23 cellular contexts compared by ENCODE assay signal in the genomic region with DNA sequence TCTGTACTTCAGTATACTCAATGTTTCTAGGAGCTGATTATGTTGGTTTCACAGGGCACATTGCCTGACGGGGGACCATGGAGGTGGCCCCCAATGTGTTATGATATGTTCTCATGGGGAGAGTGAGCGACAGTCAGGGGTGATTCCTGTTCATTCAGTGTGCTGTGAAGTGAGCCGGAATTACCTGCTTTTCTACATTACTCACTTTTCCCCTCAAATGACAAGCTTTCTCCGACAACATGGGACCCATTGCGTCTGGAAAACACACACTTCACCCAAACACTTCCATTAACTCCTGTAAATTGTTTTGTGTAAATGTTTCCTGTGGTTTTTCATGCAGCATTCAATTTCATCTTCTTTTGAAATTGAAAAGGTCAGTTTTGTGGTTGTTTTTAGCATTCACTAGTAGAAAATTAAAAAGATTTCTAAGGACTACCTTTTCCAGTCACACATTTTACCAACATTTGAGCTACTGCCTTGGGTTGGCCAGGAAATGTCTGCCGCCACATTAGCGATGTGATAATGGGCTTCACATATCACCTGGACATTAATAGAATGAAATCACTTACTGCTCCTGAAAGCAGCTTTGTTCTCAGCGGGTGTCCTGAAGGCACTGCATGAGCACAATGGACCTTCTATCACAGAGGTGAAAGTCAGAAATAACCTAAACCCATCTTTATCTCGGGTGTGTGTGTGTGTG.
DNase-seq lines count a peak whose midpoint lies in the region; ATAC-seq, FAIRE-seq and TF ChIP-seq lines count a peak whose summit lies in the region.
"Had no signal": no experiment of that assay in that cellular context is flagged by ENCODE, and none has a peak within 500 bp of the region (broad histone marks: within the 10 kb centered on the region; RNA-seq: fewer than 3 reads in every experiment).

No MANE protein-coding gene starts in this region.

- H3K9me2 ChIP-seq in GM23338 (ENCODE audit: insufficient read depth) (no peaks in the 10 kb centered on the region), hepatocyte (replicated peaks; ENCODE audit: insufficient read depth) (no peaks in the 10 kb centered on the region)

- H3K27me3 Mint-ChIP-seq in GM23338 (ENCODE audit: insufficient read depth, low read depth, poor library complexity) = peaks cover 2% of the 10 kb centered on the region

- no peaks in the 10 kb centered on the region for H3K9me3 ChIP-seq in hepatocyte (ENCODE audit: low read depth)
- H3K9me3 ChIP-seq: psoas muscle, vagina had no signal

- H3K79me2 ChIP-seq in GM23338 (replicated peaks; ENCODE audit: insufficient read depth) (no peaks in the 10 kb centered on the region), hepatocyte (no peaks in the 10 kb centered on the region)

- H3K4me2 ChIP-seq in GM23338 (peak overlapping the region; percentile 39; the same call in 1 of the 2 replicates), hepatocyte (no peak overlapping the region)
- H3K4me2 ChIP-seq: KMS-11 had no signal

- ATAC-seq in GM23338 = no peak; the same call in 1 of the 3 replicates
- ATAC-seq in HG02798 (IDR thresholded peaks at IDR 0.05; ENCODE audit: poor library complexity, unreplicated experiment) = no peak
- ATAC-seq: natural killer cell treated with Interleukin-12 subunit alpha and Interleukin-12 subunit beta and Interleukin-15 and Interleukin-18, amount 100 ng/mL, for 72 hours; psoas muscle; T-cell had no signal

- H3K27ac Mint-ChIP-seq in GM23338 = no peak overlapping the region
- H3K27ac Mint-ChIP-seq: natural killer cell treated with Interleukin-12 subunit alpha and Interleukin-12 subunit beta and Interleukin-15 and Interleukin-18, amount 100 ng/mL, for 72 hours; T-cell had no signal

- H3K4me1 ChIP-seq in GM23338 (ENCODE audit: insufficient read depth) (peaks cover 19% of the 10 kb centered on the region), hepatocyte (ENCODE audit: insufficient read depth) (no peaks in the 10 kb centered on the region)
- H3K4me1 ChIP-seq: psoas muscle had no signal

- peaks cover 40% of the 10 kb centered on the region for H3K4me1 Mint-ChIP-seq in GM23338
- H3K4me1 Mint-ChIP-seq: T-cell had no signal

- TF ChIP-seq CTCF in GM23338 (conservative IDR thresholded peaks at IDR 0.05; ENCODE audit: low read depth in 2 of 2) (no peak), hepatocyte (IDR thresholded peaks at IDR 0.05; ENCODE audit: poor library complexity) (no peak)

- no peaks in the 10 kb centered on the region for H3K9me3 Mint-ChIP-seq in GM23338
- H3K9me3 Mint-ChIP-seq: natural killer cell treated with Interleukin-12 subunit alpha and Interleukin-12 subunit beta and Interleukin-15 and Interleukin-18, amount 100 ng/mL, for 72 hours; T-cell had no signal

- H2AFZ ChIP-seq in GM23338 (peak overlapping the region; percentile 64), hepatocyte (no peak overlapping the region)

- H3K27me3 ChIP-seq in GM23338 (ENCODE audit: insufficient read depth) = no peaks in the 10 kb centered on the region
- no peaks in the 10 kb centered on the region for H3K27me3 ChIP-seq in hepatocyte
- H3K27me3 ChIP-seq: vagina had no signal

- no peak for FAIRE-seq in RCC 7860 (lab: Jason Lieb, UNC)
- FAIRE-seq: GM12891, small intestine had no signal

- DNase-seq in COLO829 (ENCODE audit: low spot score) (peak; percentile 28), GM23338 (ENCODE audit: low spot score) (peak; percentile 39), NCI-H2227 (lab: John Stamatoyannopoulos, UW; ENCODE audit: unreplicated experiment) (peak; percentile 93), hepatocyte (ENCODE audit: low spot score) (no peak), RCC 7860 (ENCODE audit: low spot score) (no peak), RKO (ENCODE audit: low spot score) (no peak)
- DNase-seq: activated CD4-positive, alpha-beta T cell treated with anti-CD3 and anti-CD28 coated beads, Interleukin-2, amount 50 U/mL, for 48 hours; activated naive CD4-positive, alpha-beta T cell treated with Interleukin-2 at 50 U/mL for 16 hours; activated T-cell treated with anti-CD3 and anti-CD28 coated beads for 4 hours; anterior cingulate cortex; GF-D8; hippocampal formation; NCI-H1092 treated with DMSO at 0.1 percent for 48 hours; psoas muscle; small intestine; stimulated activated CD4-positive, alpha-beta T cell treated with anti-CD3 and anti-CD28 coated beads, Interleukin-4, amount 100 ng/mL, for 4 hours; T-cell had no signal

- H3K4me3 ChIP-seq in GM23338 = no peak overlapping the region
- H3K4me3 ChIP-seq in hepatocyte = no peak overlapping the region
- H3K4me3 ChIP-seq: psoas muscle, vagina had no signal

- no peak overlapping the region for H3K27ac ChIP-seq in GM23338 (ENCODE audit: low read depth)
- H3K27ac ChIP-seq in hepatocyte = peak overlapping the region; percentile 45
- H3K27ac ChIP-seq: KMS-11, psoas muscle, vagina, VCaP had no signal

- H3K36me3 ChIP-seq in GM23338 (ENCODE audit: insufficient read depth) (no peaks in the 10 kb centered on the region), hepatocyte (replicated peaks; ENCODE audit: insufficient read depth, low read depth) (no peaks in the 10 kb centered on the region)
- H3K36me3 ChIP-seq: vagina had no signal

- no peak overlapping the region for H3K4me3 Mint-ChIP-seq in GM23338
- H3K4me3 Mint-ChIP-seq: natural killer cell treated with Interleukin-12 subunit alpha and Interleukin-12 subunit beta and Interleukin-15 and Interleukin-18, amount 100 ng/mL, for 72 hours; T-cell had no signal

- H3F3A ChIP-seq in GM23338 (replicated peaks; ENCODE audit: low read depth) = no peaks in the 10 kb centered on the region

- H3K36me3 Mint-ChIP-seq in GM23338 (ENCODE audit: low read depth) = no peaks in the 10 kb centered on the region
- H3K36me3 Mint-ChIP-seq: natural killer cell treated with Interleukin-12 subunit alpha and Interleukin-12 subunit beta and Interleukin-15 and Interleukin-18, amount 100 ng/mL, for 72 hours; T-cell had no signal

- 58% methylated on average over 9 of the region's 9 CpGs for WGBS in hepatocyte (ENCODE audit: low lambda C conversion rate, missing lambda C conversion rate)

- H4K20me1 ChIP-seq in GM23338 (replicated peaks; ENCODE audit: insufficient read depth) (no peaks in the 10 kb centered on the region), hepatocyte (ENCODE audit: insufficient read depth, poor library complexity, severe bottlenecking) (no peaks in the 10 kb centered on the region)

TF ChIP-seq in GM23338, 12 proteins besides CTCF, POLR2A, EP300 and RAD21 (continues in another document):
- TF ChIP-seq REST (IDR thresholded peaks at IDR 0.05; ENCODE audit: unreplicated experiment) (no peak), CREB1 (CRISPR knock-in tag; IDR thresholded peaks at IDR 0.05; ENCODE audit: low read depth) (no peak), STAT1 (IDR thresholded peaks at IDR 0.05; ENCODE audit: unreplicated experiment) (no peak), ZNF114 (CRISPR knock-in tag; IDR thresholded peaks at IDR 0.05) (no peak), JUNB (IDR thresholded peaks at IDR 0.05; ENCODE audit: unreplicated experiment) (no peak), ZNF331 (CRISPR knock-in tag; IDR thresholded peaks at IDR 0.05; ENCODE audit: low read depth) (no peak), NANOG (IDR thresholded peaks at IDR 0.05; ENCODE audit: borderline replicate concordance) (no peak), EZH2 (IDR thresholded peaks at IDR 0.05; ENCODE audit: low read depth, unreplicated experiment) (no peak)

Comparison
In these comparisons a context has a peak if more than half of its experiments do, and no peak if none do; other contexts are left out.
1. DNase-seq: peak in COLO829 (single experiment), GM23338 (single experiment) and NCI-H2227 (single experiment); none in hepatocyte (single experiment), RCC 7860 (single experiment) and RKO (single experiment).